9 cellular contexts compared by ENCODE assay signal in genomic region chr4:143411527-143412480, GRCh38.
A peak's percentile ranks its signal among the peaks of the same experiment; 100 is the strongest.
DNase-seq lines count a peak whose midpoint lies in the region; ATAC-seq and TF ChIP-seq lines count a peak whose summit lies in the region.
"Had no signal": no experiment of that assay in that cellular context is flagged by ENCODE, and none has a peak within 500 bp of the region (broad histone marks: within the 10 kb centered on the region; RNA-seq: fewer than 3 reads in every experiment).

No MANE protein-coding gene starts in this region.

- TF ChIP-seq POLR2A in adrenal gland (IDR thresholded peaks at IDR 0.05) = peak in 1 of 2 donors; percentile 27

- H3K4me1 ChIP-seq in adrenal gland (replicated peaks in 1 of 2) = peaks cover 23 to 40% of the 10 kb centered on the region in 2 donors

- peak; percentile 75 for DNase-seq in DMS153 treated with DMSO at 0.1 percent for 48 hours (lab: John Stamatoyannopoulos, UW; ENCODE audit: unreplicated experiment)
- peak in 6 of 7 donors; percentile 18 to 65 (median 44) for DNase-seq in adrenal gland
- DNase-seq in Right ventricle myocardium superior = no peak
- DNase-seq in putamen (ENCODE audit: low spot score) = peak; percentile 97
- DNase-seq in NCI-H187 (lab: John Stamatoyannopoulos, UW) = no peak
- DNase-seq: immature natural killer cell had no signal

- peak; percentile 55 for ATAC-seq in Right ventricle myocardium superior (ENCODE audit: poor library complexity)
- ATAC-seq in GM19395 (IDR thresholded peaks at IDR 0.05; ENCODE audit: unreplicated experiment) = no peak
- ATAC-seq in GM18907 (IDR thresholded peaks at IDR 0.05; ENCODE audit: unreplicated experiment) = no peak
- ATAC-seq in HG03196 (IDR thresholded peaks at IDR 0.05; ENCODE audit: unreplicated experiment) = no peak

- intact Hi-C loops in adrenal gland (cut with DNase I) (no loop called here), Right ventricle myocardium superior (cut with DNase I) (no loop called here)

- peak overlapping the region in 4 of 5 donors; percentile 55 to 75 (median 70) for H3K27ac ChIP-seq in adrenal gland

- H3K36me3 ChIP-seq in adrenal gland (replicated peaks in 1 of 2) = peaks cover 0 to under 1% of the 10 kb centered on the region in 2 donors

- no peaks in the 10 kb centered on the region for H3K27me3 ChIP-seq in adrenal gland

- H3K4me3 ChIP-seq in adrenal gland = peak overlapping the region in 1 of 4 donors; percentile 22

- 16 to 26% (median 19%) methylated on average over 7 of the region's 7 CpGs for WGBS in adrenal gland, 4 donors

- TF ChIP-seq CTCF in adrenal gland (IDR thresholded peaks at IDR 0.05) = no peak

- H3K9me3 ChIP-seq in adrenal gland (replicated peaks in 1 of 3) = no peaks in the 10 kb centered on the region

Comparison
In these comparisons a context has a peak if more than half of its experiments do, and no peak if none do; other contexts are left out.
1. DNase-seq: peak in DMS153 treated with DMSO at 0.1 percent for 48 hours (single experiment), adrenal gland (6 of 7) and putamen (single experiment); none in Right ventricle myocardium superior (single experiment) and NCI-H187 (0 of 2).